ENCODE assay signal across 1 cellular context in the genomic region with DNA sequence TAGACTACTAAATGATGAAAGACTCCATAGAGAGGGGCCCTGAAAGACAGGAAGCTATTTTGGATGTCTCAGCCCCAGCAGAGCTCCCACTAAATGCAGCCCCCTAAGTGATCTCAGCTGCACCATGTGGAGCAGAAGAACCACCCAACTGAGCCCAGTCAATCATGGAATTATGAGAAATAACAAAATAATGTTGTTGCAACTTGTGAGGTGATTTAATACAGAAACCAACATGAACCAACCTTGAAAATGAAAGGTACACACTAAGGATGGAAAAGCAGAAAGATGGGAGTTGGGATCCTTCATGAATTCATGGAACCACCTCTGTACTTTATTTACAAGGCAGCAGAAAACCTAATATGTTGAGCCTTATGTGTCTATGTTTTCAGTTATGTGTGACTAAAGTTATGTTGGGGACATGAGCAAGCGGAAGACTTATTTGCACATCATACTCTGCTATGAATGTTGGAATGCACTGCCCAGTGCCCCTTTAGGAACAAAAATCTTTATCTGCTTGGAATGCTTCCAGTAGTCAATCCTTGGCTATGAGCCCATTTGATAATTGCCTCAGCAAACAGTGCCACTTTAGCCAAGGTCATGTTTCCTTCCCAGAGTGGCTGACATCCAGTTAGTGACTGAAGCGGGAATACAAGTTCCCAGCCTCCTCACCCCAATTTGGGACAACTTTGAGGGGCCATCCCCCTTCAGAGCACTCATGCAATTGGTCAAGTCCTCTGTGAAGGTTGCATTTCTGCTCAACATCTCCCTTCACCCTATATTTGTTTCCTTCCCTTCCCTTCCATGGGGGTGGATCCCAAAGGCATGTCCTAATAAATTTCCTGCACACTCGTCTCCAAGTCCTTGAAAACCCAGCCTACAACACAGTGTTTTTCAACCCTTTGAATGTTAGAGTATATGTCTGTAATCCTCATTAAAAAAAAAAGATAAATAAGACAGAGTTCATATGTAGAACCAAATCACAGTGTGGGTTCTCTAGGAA.
TF ChIP-seq lines count a peak whose summit lies in the region.

No MANE protein-coding gene starts in this region.

TF ChIP-seq in HepG2, 621 proteins besides CTCF, POLR2A, EP300 and RAD21 (continued from another document and continues in another):
- TF ChIP-seq ZNF292 (CRISPR knock-in tag; IDR thresholded peaks at IDR 0.05; ENCODE audit: borderline replicate concordance, low read depth) (peak; percentile 86; the same call in 1 of the 2 replicates), TBL1XR1 (IDR thresholded peaks at IDR 0.05; ENCODE audit: borderline replicate concordance, low read length, partially characterized antibody) (peak; percentile 72), SMC3 (IDR thresholded peaks at IDR 0.05; ENCODE audit: low read length) (peak; percentile 43; the same call in 1 of the 2 replicates), DMAP1 (CRISPR knock-in tag; IDR thresholded peaks at IDR 0.05) (peak; percentile 78), SRSF4 (IDR thresholded peaks at IDR 0.05; ENCODE audit: low read depth, low read length, poor library complexity, severe bottlenecking) (no peak), KDM5A (IDR thresholded peaks at IDR 0.05; ENCODE audit: borderline replicate concordance, low read length) (no peak; the same call in 1 of the 2 replicates), SP4 (CRISPR knock-in tag; IDR thresholded peaks at IDR 0.05) (no peak), ZNF800 (CRISPR knock-in tag; IDR thresholded peaks at IDR 0.05) (peak; percentile 65; the same call in 1 of the 2 replicates), FOXO4 (CRISPR knock-in tag; conservative IDR thresholded peaks at IDR 0.05) (no peak; the same call in 1 of the 2 replicates), ERF (CRISPR knock-in tag; IDR thresholded peaks at IDR 0.05) (peak; percentile 89), HOXA5 (CRISPR knock-in tag; IDR thresholded peaks at IDR 0.05) (peak; percentile 93), ZNF713 (CRISPR knock-in tag; IDR thresholded peaks at IDR 0.05) (no peak), SOX6 (IDR thresholded peaks at IDR 0.05) (no peak), SOX6 (CRISPR knock-in tag; IDR thresholded peaks at IDR 0.05) (peak; percentile 98), ZNF180 (CRISPR knock-in tag; IDR thresholded peaks at IDR 0.05; ENCODE audit: borderline replicate concordance, low read depth) (no peak), ZNF354B (CRISPR knock-in tag; IDR thresholded peaks at IDR 0.05) (no peak), MBD4 (IDR thresholded peaks at IDR 0.05; ENCODE audit: borderline replicate concordance, low read length) (no peak; the same call in 1 of the 2 replicates), ZNF343 (CRISPR knock-in tag; IDR thresholded peaks at IDR 0.05) (no peak), SNAPC2 (CRISPR knock-in tag; IDR thresholded peaks at IDR 0.05) (0 out of 2 replicates have a peak, but pooled peaks have one; percentile 18), SMAD3 (CRISPR knock-in tag; IDR thresholded peaks at IDR 0.05) (peak; percentile 97), ZNF331 (CRISPR knock-in tag; IDR thresholded peaks at IDR 0.05) (peak; percentile 100), PHF5A (CRISPR knock-in tag; IDR thresholded peaks at IDR 0.05; ENCODE audit: low read depth, unreplicated experiment) (peak; percentile 93), ZBTB7A (CRISPR knock-in tag; IDR thresholded peaks at IDR 0.05) (0 out of 2 replicates have a peak, but pooled peaks have one; percentile 24), ZNF543 (CRISPR knock-in tag; IDR thresholded peaks at IDR 0.05) (peak; percentile 48; the same call in 1 of the 2 replicates), STAT5B (CRISPR knock-in tag; IDR thresholded peaks at IDR 0.05) (no peak), TP53 (CRISPR knock-in tag; conservative IDR thresholded peaks at IDR 0.05) (peak; percentile 77; the same call in 1 of the 2 replicates), BCL3 (CRISPR knock-in tag; IDR thresholded peaks at IDR 0.05) (peak; percentile 77), GTF2F1 (IDR thresholded peaks at IDR 0.05; ENCODE audit: low read length) (no peak), FOXA1 (IDR thresholded peaks at IDR 0.05) (peak; percentile 71), FOXA1 (CRISPR knock-in tag; IDR thresholded peaks at IDR 0.05) (peak; percentile 94), ARNT2 (CRISPR knock-in tag; IDR thresholded peaks at IDR 0.05; ENCODE audit: low read depth) (peak; percentile 92), ZNF558 (CRISPR knock-in tag; IDR thresholded peaks at IDR 0.05; ENCODE audit: borderline replicate concordance) (no peak; the same call in 1 of the 2 replicates), ZSCAN22 (CRISPR knock-in tag; IDR thresholded peaks at IDR 0.05) (no peak), MAFK (conservative IDR thresholded peaks at IDR 0.05 in 1 of 2, IDR thresholded peaks at IDR 0.05 in 1 of 2; ENCODE audit: low read length in 2 of 2) (no peak), HMG20A (CRISPR knock-in tag; IDR thresholded peaks at IDR 0.05; ENCODE audit: borderline replicate concordance) (peak; percentile 99), SMYD3 (CRISPR knock-in tag; IDR thresholded peaks at IDR 0.05) (no peak), DNMT1 (CRISPR knock-in tag; IDR thresholded peaks at IDR 0.05) (no peak), ZNF850 (CRISPR knock-in tag; conservative IDR thresholded peaks at IDR 0.05) (no peak), NCOA1 (CRISPR knock-in tag; IDR thresholded peaks at IDR 0.05) (peak; percentile 76; the same call in 1 of the 2 replicates), ATF5 (CRISPR knock-in tag; IDR thresholded peaks at IDR 0.05; ENCODE audit: low read depth) (no peak), GABPA (IDR thresholded peaks at IDR 0.05; ENCODE audit: low read depth, low read length) (no peak), GABPA (CRISPR knock-in tag; IDR thresholded peaks at IDR 0.05; ENCODE audit: low read depth) (peak; percentile 60), ZNF720 (CRISPR knock-in tag; IDR thresholded peaks at IDR 0.05) (no peak), ZNF772 (CRISPR knock-in tag; IDR thresholded peaks at IDR 0.05) (no peak), NFE2L1 (CRISPR knock-in tag; IDR thresholded peaks at IDR 0.05; ENCODE audit: borderline replicate concordance) (no peak), GFI1 (CRISPR knock-in tag; IDR thresholded peaks at IDR 0.05; ENCODE audit: borderline replicate concordance) (peak; percentile 94), RFX1 (IDR thresholded peaks at IDR 0.05) (no peak), ZKSCAN1 (IDR thresholded peaks at IDR 0.05; ENCODE audit: low read length) (no peak), MEF2D (CRISPR knock-in tag; IDR thresholded peaks at IDR 0.05) (peak; percentile 84), ZNF432 (CRISPR knock-in tag; IDR thresholded peaks at IDR 0.05; ENCODE audit: borderline replicate concordance) (no peak), CREB1 (IDR thresholded peaks at IDR 0.05) (no peak), CREB1 (CRISPR knock-in tag; IDR thresholded peaks at IDR 0.05) (peak; percentile 82), HOXA3 (CRISPR knock-in tag; IDR thresholded peaks at IDR 0.05) (peak; percentile 92)
- TF ChIP-seq, protein P1, sequence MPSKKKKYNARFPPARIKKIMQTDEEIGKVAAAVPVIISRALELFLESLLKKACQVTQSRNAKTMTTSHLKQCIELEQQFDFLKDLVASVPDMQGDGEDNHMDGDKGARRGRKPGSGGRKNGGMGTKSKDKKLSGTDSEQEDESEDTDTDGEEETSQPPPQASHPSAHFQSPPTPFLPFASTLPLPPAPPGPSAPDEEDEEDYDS (CRISPR knock-in tag; IDR thresholded peaks at IDR 0.05) = peak; percentile 76
- TF ChIP-seq, protein P2, sequence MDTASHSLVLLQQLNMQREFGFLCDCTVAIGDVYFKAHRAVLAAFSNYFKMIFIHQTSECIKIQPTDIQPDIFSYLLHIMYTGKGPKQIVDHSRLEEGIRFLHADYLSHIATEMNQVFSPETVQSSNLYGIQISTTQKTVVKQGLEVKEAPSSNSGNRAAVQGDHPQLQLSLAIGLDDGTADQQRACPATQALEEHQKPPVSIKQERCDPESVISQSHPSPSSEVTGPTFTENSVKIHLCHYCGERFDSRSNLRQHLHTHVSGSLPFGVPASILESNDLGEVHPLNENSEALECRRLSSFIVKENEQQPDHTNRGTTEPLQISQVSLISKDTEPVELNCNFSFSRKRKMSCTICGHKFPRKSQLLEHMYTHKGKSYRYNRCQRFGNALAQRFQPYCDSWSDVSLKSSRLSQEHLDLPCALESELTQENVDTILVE (CRISPR knock-in tag; IDR thresholded peaks at IDR 0.05) = peak; percentile 87
- TF ChIP-seq, protein P3, sequence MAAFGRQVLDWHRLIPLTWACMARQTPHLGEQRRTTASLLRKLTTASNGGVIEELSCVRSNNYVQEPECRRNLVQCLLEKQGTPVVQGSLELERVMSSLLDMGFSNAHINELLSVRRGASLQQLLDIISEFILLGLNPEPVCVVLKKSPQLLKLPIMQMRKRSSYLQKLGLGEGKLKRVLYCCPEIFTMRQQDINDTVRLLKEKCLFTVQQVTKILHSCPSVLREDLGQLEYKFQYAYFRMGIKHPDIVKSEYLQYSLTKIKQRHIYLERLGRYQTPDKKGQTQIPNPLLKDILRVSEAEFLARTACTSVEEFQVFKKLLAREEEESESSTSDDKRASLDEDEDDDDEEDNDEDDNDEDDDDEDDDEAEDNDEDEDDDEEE (CRISPR knock-in tag; IDR thresholded peaks at IDR 0.05) = 0 out of 2 replicates have a peak, but pooled peaks have one; percentile 25
- TF ChIP-seq, protein P4, sequence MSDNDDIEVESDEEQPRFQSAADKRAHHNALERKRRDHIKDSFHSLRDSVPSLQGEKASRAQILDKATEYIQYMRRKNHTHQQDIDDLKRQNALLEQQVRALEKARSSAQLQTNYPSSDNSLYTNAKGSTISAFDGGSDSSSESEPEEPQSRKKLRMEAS (IDR thresholded peaks at IDR 0.05) = peak; percentile 52
- TF ChIP-seq, protein P5, sequence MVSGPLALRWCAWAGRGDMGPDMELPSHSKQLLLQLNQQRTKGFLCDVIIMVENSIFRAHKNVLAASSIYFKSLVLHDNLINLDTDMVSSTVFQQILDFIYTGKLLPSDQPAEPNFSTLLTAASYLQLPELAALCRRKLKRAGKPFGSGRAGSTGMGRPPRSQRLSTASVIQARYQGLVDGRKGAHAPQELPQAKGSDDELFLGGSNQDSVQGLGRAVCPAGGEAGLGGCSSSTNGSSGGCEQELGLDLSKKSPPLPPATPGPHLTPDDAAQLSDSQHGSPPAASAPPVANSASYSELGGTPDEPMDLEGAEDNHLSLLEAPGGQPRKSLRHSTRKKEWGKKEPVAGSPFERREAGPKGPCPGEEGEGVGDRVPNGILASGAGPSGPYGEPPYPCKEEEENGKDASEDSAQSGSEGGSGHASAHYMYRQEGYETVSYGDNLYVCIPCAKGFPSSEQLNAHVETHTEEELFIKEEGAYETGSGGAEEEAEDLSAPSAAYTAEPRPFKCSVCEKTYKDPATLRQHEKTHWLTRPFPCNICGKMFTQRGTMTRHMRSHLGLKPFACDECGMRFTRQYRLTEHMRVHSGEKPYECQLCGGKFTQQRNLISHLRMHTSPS (CRISPR knock-in tag; IDR thresholded peaks at IDR 0.05; ENCODE audit: low read depth) = peak; percentile 98
- TF ChIP-seq, protein P6, sequence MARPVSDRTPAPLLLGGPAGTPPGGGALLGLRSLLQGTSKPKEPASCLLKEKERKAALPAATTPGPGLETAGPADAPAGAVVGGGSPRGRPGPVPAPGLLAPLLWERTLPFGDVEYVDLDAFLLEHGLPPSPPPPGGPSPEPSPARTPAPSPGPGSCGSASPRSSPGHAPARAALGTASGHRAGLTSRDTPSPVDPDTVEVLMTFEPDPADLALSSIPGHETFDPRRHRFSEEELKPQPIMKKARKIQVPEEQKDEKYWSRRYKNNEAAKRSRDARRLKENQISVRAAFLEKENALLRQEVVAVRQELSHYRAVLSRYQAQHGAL (CRISPR knock-in tag; IDR thresholded peaks at IDR 0.05; ENCODE audit: not compliant biosample characterization) = no peak
